Comparison of ENCODE assay signal across 16 cellular contexts in genomic region chr12:7503686-7504085, GRCh38. TPM values are rescaled to one million over a fixed set of nuclear protein-coding genes. Genes with fewer than 3 reads are reported as not detected.
DNase-seq lines count a peak whose midpoint lies in the region; ATAC-seq and TF ChIP-seq lines count a peak whose summit lies in the region.
"Had no signal": no experiment of that assay in that cellular context is flagged by ENCODE, and none has a peak within 500 bp of the region (broad histone marks: within the 10 kb centered on the region; RNA-seq: fewer than 3 reads in every experiment).

TSS of gene CD163 (minus strand) at chr12:7503777. CDS start at chr12:7503690, 87 bp downstream.

- CTCF ChIA-PET in MCF 10A (lab: Yijun Ruan, JAX), result interaction anchor here (1.0 kb wide), 1 partner anchor 43 kb away, joined by 3 read pairs; no protein-coding TSS in a partner anchor

- H3K27me3 Mint-ChIP-seq in MCF 10A (ENCODE audit: insufficient read depth, unreplicated experiment) (peaks cover 37% of the 10 kb centered on the region), endothelial cell (ENCODE audit: unreplicated experiment) (no peaks in the 10 kb centered on the region)

- ATAC-seq in left cardiac atrium (peak in 1 of 2 donors; percentile 43), GM18502 (IDR thresholded peaks at IDR 0.05; ENCODE audit: poor library complexity, unreplicated experiment) (no peak), GM19467 (IDR thresholded peaks at IDR 0.05; ENCODE audit: unreplicated experiment) (no peak), HG03095 (IDR thresholded peaks at IDR 0.05; ENCODE audit: unreplicated experiment) (no peak)
- ATAC-seq: stimulated activated naive CD8-positive, alpha-beta T cell treated with anti-CD3 and anti-CD28 coated beads, Interleukin-15, Interleukin-2, amounts not matched to agents 100 U/mL and 50 U/mL, for 24 hours had no signal

- H3K4me3 Mint-ChIP-seq in MCF 10A (ENCODE audit: unreplicated experiment) (no peak within 1 kb of the TSS), endothelial cell (ENCODE audit: unreplicated experiment) (no peak within 1 kb of the TSS)
- H3K4me3 Mint-ChIP-seq: activated naive CD4-positive, alpha-beta T cell treated with anti-CD3 and anti-CD28 coated beads for 36 hours had no signal

- no peak within 1 kb of the TSS for H3K27ac ChIP-seq in breast epithelium
- H3K27ac ChIP-seq: 22Rv1, GM23248 had no signal

- H3K4me1 Mint-ChIP-seq in MCF 10A (ENCODE audit: insufficient read depth, unreplicated experiment) (peaks cover 2% of the 10 kb centered on the region), endothelial cell (ENCODE audit: unreplicated experiment) (peaks cover 5% of the 10 kb centered on the region)

- BruUV-seq in MCF 10A (replicated peaks; lab: Mats Ljungman, UMichigan), result no TSS peak

- intact Hi-C loops in breast epithelium (cut with DNase I; ENCODE audit: low total_unique reads), result no loop called here
- intact Hi-C loops in MCF 10A (cut with micrococcal nuclease), result no loop called here
- intact Hi-C loops in left cardiac atrium (cut with DNase I), result no loop called here
- intact Hi-C loops in posterior vena cava (cut with DNase I), result no loop called here

- H3K9me3 Mint-ChIP-seq in MCF 10A (ENCODE audit: unreplicated experiment) (no peaks in the 10 kb centered on the region), endothelial cell (ENCODE audit: unreplicated experiment) (no peaks in the 10 kb centered on the region)

- TF ChIP-seq CTCF in breast epithelium (IDR thresholded peaks at IDR 0.05) (no peak), MCF 10A (IDR thresholded peaks at IDR 0.05; ENCODE audit: unreplicated experiment) (no peak), endothelial cell (IDR thresholded peaks at IDR 0.05; ENCODE audit: unreplicated experiment) (no peak)

- POLR2A ChIA-PET in MCF 10A (lab: Yijun Ruan, JAX), result interaction anchor here (0.6 kb wide), 1 partner anchor 81 kb away, joined by 4 read pairs; no protein-coding TSS in a partner anchor

- no peak for TF ChIP-seq POLR2A in breast epithelium (IDR thresholded peaks at IDR 0.05)

- H3K36me3 Mint-ChIP-seq in MCF 10A (ENCODE audit: insufficient read depth, unreplicated experiment) (no peaks in the 10 kb centered on the region), endothelial cell (ENCODE audit: low read depth, unreplicated experiment) (no peaks in the 10 kb centered on the region)

- peak within 1 kb of the TSS; percentile 1 to 33 (median 17) for H3K4me3 ChIP-seq in breast epithelium
- H3K4me3 ChIP-seq: GM23248 had no signal

- DNase-seq in breast epithelium (ENCODE audit: low spot score in 2 of 2), result no peak
- DNase-seq in MCF 10A (ENCODE audit: unreplicated experiment), result no peak
- no peak for DNase-seq in left cardiac atrium
- DNase-seq in posterior vena cava (ENCODE audit: low spot score), result no peak
- no peak for DNase-seq in endothelial cell (ENCODE audit: low spot score)
- DNase-seq: activated CD8-positive, alpha-beta memory T cell treated with anti-CD3 and anti-CD28 coated beads for 24 hours; activated naive CD4-positive, alpha-beta T cell treated with anti-CD3 and anti-CD28 coated beads for 36 hours; GM23248; NCI-H1048; stimulated activated CD4-positive, alpha-beta T cell treated with anti-CD3 and anti-CD28 coated beads, Interleukin-2, amount 100 ng/mL, for 24 hours; stimulated activated naive CD8-positive, alpha-beta T cell treated with anti-CD3 and anti-CD28 coated beads, Interleukin-15, Interleukin-2, amounts not matched to agents 100 U/mL and 50 U/mL, for 24 hours; T1000 had no signal

- H3K27me3 ChIP-seq in breast epithelium, result no peaks in the 10 kb centered on the region

- no peaks in the 10 kb centered on the region for H3K9me3 ChIP-seq in breast epithelium

- H3K4me1 ChIP-seq in breast epithelium, result no peaks in the 10 kb centered on the region

- H3K36me3 ChIP-seq in breast epithelium, result no peaks in the 10 kb centered on the region

- no peak within 1 kb of the TSS for H3K27ac Mint-ChIP-seq in MCF 10A (ENCODE audit: low read depth, unreplicated experiment)
- H3K27ac Mint-ChIP-seq in endothelial cell (ENCODE audit: unreplicated experiment), result no peak within 1 kb of the TSS
- H3K27ac Mint-ChIP-seq: activated naive CD4-positive, alpha-beta T cell treated with anti-CD3 and anti-CD28 coated beads for 36 hours had no signal

RNA-seq across cellular contexts. Expression of gene CD163, which starts in this region (rescaled TPM):
- 100 to 1,000 TPM in 2 of 3 donors, 10 to 100 TPM in 1; 98.6 to 848 (median 125) TPM for total RNA-seq in breast epithelium
- not detected in 2 replicates for total RNA-seq in MCF 10A (2022)
- total RNA-seq in left cardiac atrium, result 100 to 1,000 TPM; 186 to 270 TPM
- 100 to 1,000 TPM; 252 to 705 TPM for total RNA-seq in posterior vena cava
- 0.90 TPM for total RNA-seq in endothelial cell (ENCODE audit: unreplicated experiment)
- total RNA-seq: activated naive CD4-positive, alpha-beta T cell treated with anti-CD3 and anti-CD28 coated beads for 36 hours; GM23248 had no signal

Comparison
In these comparisons a context has a peak if more than half of its experiments do, and no peak if none do; other contexts are left out.
1. RNA of gene CD163 (total RNA-seq): 252 to 705 TPM in posterior vena cava, 186 to 270 TPM in left cardiac atrium and 98.6 to 848 TPM in breast epithelium; 0.90 TPM in endothelial cell (single experiment) and not detected in MCF 10A; every median in the first group is over 10 times any median in the second.